1 cellular context compared by ENCODE assay signal in genomic region chr5:56588636-56589485, GRCh38.
TF ChIP-seq lines count a peak whose summit lies in the region.

No MANE protein-coding gene starts in this region.

TF ChIP-seq in GM12878, 131 proteins besides CTCF, POLR2A, EP300 and RAD21 (continued from another document):
- TF ChIP-seq IRF5 (IDR thresholded peaks at IDR 0.05; ENCODE audit: borderline replicate concordance): no peak
- TF ChIP-seq MXI1 (IDR thresholded peaks at IDR 0.05; ENCODE audit: low read depth, low read length): peak; percentile 92
- no peak; the same call in 1 of the 2 replicates for TF ChIP-seq RBBP5 (conservative IDR thresholded peaks at IDR 0.05)
- TF ChIP-seq TCF3 (IDR thresholded peaks at IDR 0.05; ENCODE audit: borderline replicate concordance, insufficient read depth, low read depth, low read length): peak; percentile 95
